28 cellular contexts compared by ENCODE assay signal in genomic region chr20:41735949-41736348, GRCh38.
"Had no signal": no experiment of that assay in that cellular context is flagged by ENCODE, and none has a peak within 500 bp of the region (broad histone marks: within the 10 kb centered on the region; RNA-seq: fewer than 3 reads in every experiment).

No MANE protein-coding gene starts in this region.

- DNase-seq: colonic mucosa; cortex of kidney; dermis blood vessel endothelial cell; dorsolateral prefrontal cortex; effector CD4-positive, alpha-beta T cell; effector CD8-positive, alpha-beta T cell; effector memory CD4-positive, alpha-beta T cell; effector memory CD8-positive, alpha-beta T cell; endodermal cell; erythroblast; esophagus squamous epithelium; foreskin fibroblast; foreskin keratinocyte; foreskin melanocyte; gastrocnemius medialis; glutamatergic neuron; head of caudate nucleus; heart left ventricle; heart right ventricle had no signal

- H3K27ac ChIP-seq: colonic mucosa, coronary artery, dorsolateral prefrontal cortex, epithelial cell of prostate, esophagus muscularis mucosa, esophagus squamous epithelium, foreskin keratinocyte, gastrocnemius medialis, gastroesophageal sphincter, heart left ventricle, heart right ventricle had no signal

- H3K27me3 ChIP-seq: colonic mucosa, esophagus muscularis mucosa, esophagus squamous epithelium, foreskin keratinocyte, gastrocnemius medialis, gastroesophageal sphincter, heart left ventricle, heart right ventricle had no signal

- H3K36me3 ChIP-seq: colonic mucosa, esophagus muscularis mucosa, esophagus squamous epithelium, gastrocnemius medialis, gastroesophageal sphincter, heart left ventricle, heart right ventricle had no signal

- FAIRE-seq: colon, endometrium, endothelial cell of umbilical vein, frontal cortex had no signal

- H3K4me1 ChIP-seq: colonic mucosa, esophagus squamous epithelium, foreskin keratinocyte, gastrocnemius medialis, gastroesophageal sphincter, heart left ventricle, heart right ventricle had no signal

- H3K9me3 ChIP-seq: colonic mucosa, esophagus muscularis mucosa, esophagus squamous epithelium, gastrocnemius medialis had no signal

- H3K4me3 ChIP-seq: colonic mucosa, coronary artery, dorsolateral prefrontal cortex, esophagus muscularis mucosa, esophagus squamous epithelium, gastrocnemius medialis, gastroesophageal sphincter, heart left ventricle, heart right ventricle had no signal

- ATAC-seq: effector memory CD8-positive, alpha-beta T cell; esophagus mucosa; foreskin keratinocyte; gastrocnemius medialis; gastroesophageal sphincter; heart left ventricle; heart right ventricle had no signal
